ENCODE assay signal across 9 cellular contexts in genomic region chr10:55631071-55631654, GRCh38.
A peak's percentile ranks its signal among the peaks of the same experiment; 100 is the strongest.
DNase-seq lines count a peak whose midpoint lies in the region; ATAC-seq, FAIRE-seq and TF ChIP-seq lines count a peak whose summit lies in the region.
"Had no signal": no experiment of that assay in that cellular context is flagged by ENCODE, and none has a peak within 500 bp of the region (broad histone marks: within the 10 kb centered on the region; RNA-seq: fewer than 3 reads in every experiment).

No MANE protein-coding gene starts in this region.

- DNase-seq in activated naive CD4-positive, alpha-beta T cell treated with anti-CD3 and anti-CD28 coated beads, Interleukin-2, amount 10 ng/mL, durations not matched to agents 7 days and 5 days, result peak; percentile 24
- no peak for DNase-seq in activated naive CD4-positive, alpha-beta T cell treated with anti-CD3 and anti-CD28 coated beads, Interleukin-2, amount 50 U/mL, for 16 hours
- peak; percentile 52 for DNase-seq in NCI-H345 treated with DMSO at 0.1 percent for 48 hours (lab: John Stamatoyannopoulos, UW; ENCODE audit: unreplicated experiment)
- no peak for DNase-seq in MCF 10A (ENCODE audit: unreplicated experiment)
- DNase-seq in iris pigment epithelial cell (ENCODE audit: low read depth), result peak; percentile 23
- DNase-seq in small intestine, result peak; percentile 63
- DNase-seq in activated effector memory CD4-positive, alpha-beta T cell treated with anti-CD3 and anti-CD28 coated beads, Interleukin-2, amount 50 U/mL, for 16 hours, result no peak

- intact Hi-C loops in MCF 10A (cut with micrococcal nuclease), result no loop called here

- no TSS peak for BruUV-seq in MCF 10A (replicated peaks; lab: Mats Ljungman, UMichigan)

- H3K9me3 Mint-ChIP-seq in activated naive CD4-positive, alpha-beta T cell treated with anti-CD3 and anti-CD28 coated beads, Interleukin-2, amount 10 ng/mL, durations not matched to agents 7 days and 5 days, result no peaks in the 10 kb centered on the region
- no peaks in the 10 kb centered on the region for H3K9me3 Mint-ChIP-seq in MCF 10A (ENCODE audit: unreplicated experiment)
- H3K9me3 Mint-ChIP-seq: dendritic cell treated with granulocyte-macrophage colony-stimulating factor and Interleukin-4, amounts not matched to agents 40 ng/mL and 50 ng/mL, for 4 days had no signal

- H3K27ac ChIP-seq in small intestine (ENCODE audit: low read depth in 1 of 2, low read length in 1 of 2), result no peak overlapping the region

- POLR2A ChIA-PET in MCF 10A (lab: Yijun Ruan, JAX), result no interaction called here

- ATAC-seq in HG02981 (IDR thresholded peaks at IDR 0.05; ENCODE audit: unreplicated experiment), result peak; percentile 93

- no peaks in the 10 kb centered on the region for H3K4me1 ChIP-seq in small intestine (ENCODE audit: control insufficient read depth in 2 of 2, insufficient read depth in 1 of 2, low read depth in 1 of 2, low read length in 1 of 2)

- H3K36me3 Mint-ChIP-seq in activated naive CD4-positive, alpha-beta T cell treated with anti-CD3 and anti-CD28 coated beads, Interleukin-2, amount 10 ng/mL, durations not matched to agents 7 days and 5 days, result no peaks in the 10 kb centered on the region
- H3K36me3 Mint-ChIP-seq in MCF 10A (ENCODE audit: insufficient read depth, unreplicated experiment), result no peaks in the 10 kb centered on the region

- no peak for FAIRE-seq in small intestine (lab: Jason Lieb, UNC)

- peak overlapping the region; percentile 43 for H3K4me3 Mint-ChIP-seq in activated naive CD4-positive, alpha-beta T cell treated with anti-CD3 and anti-CD28 coated beads, Interleukin-2, amount 10 ng/mL, durations not matched to agents 7 days and 5 days
- peak overlapping the region; percentile 35 for H3K4me3 Mint-ChIP-seq in MCF 10A (ENCODE audit: unreplicated experiment)
- H3K4me3 Mint-ChIP-seq: dendritic cell treated with granulocyte-macrophage colony-stimulating factor and Interleukin-4, amounts not matched to agents 40 ng/mL and 50 ng/mL, for 4 days had no signal

- no peak overlapping the region for H3K27ac Mint-ChIP-seq in activated naive CD4-positive, alpha-beta T cell treated with anti-CD3 and anti-CD28 coated beads, Interleukin-2, amount 10 ng/mL, durations not matched to agents 7 days and 5 days
- H3K27ac Mint-ChIP-seq in MCF 10A (ENCODE audit: low read depth, unreplicated experiment), result no peak overlapping the region
- H3K27ac Mint-ChIP-seq: dendritic cell treated with granulocyte-macrophage colony-stimulating factor and Interleukin-4, amounts not matched to agents 40 ng/mL and 50 ng/mL, for 4 days had no signal

- no peaks in the 10 kb centered on the region for H3K9me3 ChIP-seq in small intestine (ENCODE audit: control insufficient read depth, low read depth)

- H3K4me3 ChIP-seq in small intestine (ENCODE audit: low read depth in 1 of 2, low read length in 2 of 2), result peak overlapping the region; percentile 9 to 13

- H3K27me3 ChIP-seq in small intestine (ENCODE audit: control insufficient read depth in 2 of 2, insufficient read depth in 2 of 2, low read length in 2 of 2), result peaks cover 0 to 8% of the 10 kb centered on the region in 2 donors

- H3K4me1 Mint-ChIP-seq in activated naive CD4-positive, alpha-beta T cell treated with anti-CD3 and anti-CD28 coated beads, Interleukin-2, amount 10 ng/mL, durations not matched to agents 7 days and 5 days, result peaks cover 9% of the 10 kb centered on the region
- peaks cover 4% of the 10 kb centered on the region for H3K4me1 Mint-ChIP-seq in MCF 10A (ENCODE audit: insufficient read depth, unreplicated experiment)

- CTCF ChIA-PET in activated naive CD4-positive, alpha-beta T cell treated with anti-CD3 and anti-CD28 coated beads, Interleukin-2, amount 10 ng/mL, durations not matched to agents 7 days and 5 days (lab: Charles Lee), result no interaction called here
- CTCF ChIA-PET in MCF 10A (lab: Yijun Ruan, JAX), result interaction anchor here (0.6 to 0.7 kb wide), 2 partner anchors 447 to 1339 kb away, joined by 3 to 4 read pairs; no protein-coding TSS in a partner anchor

- peak; percentile 22 for TF ChIP-seq CTCF in MCF 10A (IDR thresholded peaks at IDR 0.05; ENCODE audit: unreplicated experiment)

- no peaks in the 10 kb centered on the region for H3K36me3 ChIP-seq in small intestine (ENCODE audit: control insufficient read depth in 2 of 2, insufficient read depth in 2 of 2, low read length in 2 of 2)

- peaks cover 21% of the 10 kb centered on the region for H3K27me3 Mint-ChIP-seq in activated naive CD4-positive, alpha-beta T cell treated with anti-CD3 and anti-CD28 coated beads, Interleukin-2, amount 10 ng/mL, durations not matched to agents 7 days and 5 days
- H3K27me3 Mint-ChIP-seq in MCF 10A (ENCODE audit: insufficient read depth, unreplicated experiment), result peaks cover 42% of the 10 kb centered on the region

- 1 to 3% (median 1%) methylated on average over 47 to 49 of the region's 49 CpGs for WGBS in small intestine, 3 donors

Comparison
In these comparisons a context has a peak if more than half of its experiments do, and no peak if none do; other contexts are left out.
1. DNase-seq: peak in activated naive CD4-positive, alpha-beta T cell treated with anti-CD3 and anti-CD28 coated beads, Interleukin-2, amount 10 ng/mL, durations not matched to agents 7 days and 5 days (single experiment), NCI-H345 treated with DMSO at 0.1 percent for 48 hours (single experiment), iris pigment epithelial cell (single experiment) and small intestine (single experiment); none in activated naive CD4-positive, alpha-beta T cell treated with anti-CD3 and anti-CD28 coated beads, Interleukin-2, amount 50 U/mL, for 16 hours (single experiment), MCF 10A (single experiment) and activated effector memory CD4-positive, alpha-beta T cell treated with anti-CD3 and anti-CD28 coated beads, Interleukin-2, amount 50 U/mL, for 16 hours (single experiment).